In the genomic region with DNA sequence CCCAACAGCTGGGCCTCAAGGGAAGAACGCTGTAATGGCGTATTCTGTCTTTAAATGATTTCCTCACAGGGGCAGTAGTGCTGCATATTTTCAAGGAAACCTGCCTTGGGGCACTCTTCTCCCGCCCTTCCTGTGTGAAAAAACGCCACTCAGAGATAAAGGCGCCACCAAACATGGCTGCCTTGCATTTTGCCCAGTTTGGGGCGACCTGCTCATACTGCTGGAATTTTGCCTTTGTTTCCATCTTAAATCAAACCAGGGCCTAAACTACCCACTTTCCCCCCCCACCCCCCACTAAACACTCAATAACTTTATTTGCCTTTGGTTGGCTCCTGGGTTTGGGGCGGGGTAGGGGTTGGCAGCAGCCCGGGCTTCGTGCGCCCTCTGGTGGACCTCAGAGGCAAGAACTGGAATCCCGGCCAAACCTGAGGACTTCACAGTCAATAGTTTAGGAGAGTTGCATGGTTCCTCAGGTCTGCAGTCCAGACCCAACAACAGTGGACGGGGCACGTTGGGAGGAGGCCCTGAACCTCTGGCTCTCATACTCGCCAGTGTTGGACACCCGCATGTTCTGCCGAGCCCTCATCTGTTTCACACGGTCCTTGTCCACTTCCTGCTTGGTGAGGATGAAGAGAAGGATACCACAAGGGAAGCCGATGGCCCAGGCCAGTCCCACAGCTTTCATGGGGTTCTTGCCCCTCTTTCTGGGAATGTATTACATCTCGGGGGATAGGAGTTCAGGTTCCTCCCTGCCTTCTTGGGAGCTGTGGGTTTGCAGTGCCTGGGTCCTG, we compare ENCODE assay signal across 8 cellular contexts.
DNase-seq lines count a peak whose midpoint lies in the region; ATAC-seq and TF ChIP-seq lines count a peak whose summit lies in the region.

No MANE protein-coding gene starts in this region.

- no peak for TF ChIP-seq EP300 in suprapubic skin (IDR thresholded peaks at IDR 0.05)

- ATAC-seq in GM21717 (IDR thresholded peaks at IDR 0.05; ENCODE audit: unreplicated experiment), result peak; percentile 86
- no peak for ATAC-seq in HG03571 (IDR thresholded peaks at IDR 0.05; ENCODE audit: unreplicated experiment)

- H3K4me1 ChIP-seq in adrenal gland (replicated peaks in 1 of 2) (no peaks in the 10 kb centered on the region), vagina (peaks cover 4% of the 10 kb centered on the region), suprapubic skin (no peaks in the 10 kb centered on the region)

- TF ChIP-seq POLR2A in adrenal gland (IDR thresholded peaks at IDR 0.05), result no peak
- no peak for TF ChIP-seq POLR2A in vagina (IDR thresholded peaks at IDR 0.05)
- no peak for TF ChIP-seq POLR2A in suprapubic skin (IDR thresholded peaks at IDR 0.05)

- H3K27ac ChIP-seq in adrenal gland, result no peak overlapping the region
- no peak overlapping the region for H3K27ac ChIP-seq in vagina
- H3K27ac ChIP-seq in suprapubic skin, result no peak overlapping the region

- H3K4me3 ChIP-seq in adrenal gland (peak overlapping the region in 2 of 4 donors; percentile 21 to 57), vagina (peak overlapping the region; percentile 30 to 38), suprapubic skin (no peak overlapping the region)

- DNase-seq in GM10248 (ENCODE audit: extremely low spot score) (peak; percentile 49), NCI-H748 treated with DMSO at 0.1 percent for 48 hours (lab: John Stamatoyannopoulos, UW) (peak; percentile 17), adrenal gland (peak in 6 of 7 donors; percentile 2 to 85 (median 76)), lung microvascular endothelial cell (ENCODE audit: low read depth in 2 of 2) (peak; percentile 47 to 76), vagina (ENCODE audit: extremely low spot score in 2 of 2) (no peak), suprapubic skin (ENCODE audit: low spot score in 2 of 2) (no peak)

- CTCF ChIA-PET in GM10248 (lab: Yijun Ruan, JAX), result no interaction called here

- POLR2A ChIA-PET in GM10248 (lab: Yijun Ruan, JAX), result no interaction called here

- H3K36me3 ChIP-seq in adrenal gland (replicated peaks in 1 of 2) (no peaks in the 10 kb centered on the region), vagina (no peaks in the 10 kb centered on the region), suprapubic skin (no peaks in the 10 kb centered on the region)

- 44 to 91% (median 68%) methylated on average over 4 to 19 of the region's 19 CpGs for WGBS in adrenal gland, 4 donors
- WGBS in suprapubic skin, result 49% methylated on average over 17 of the region's 19 CpGs

- no peaks in the 10 kb centered on the region for H3K27me3 ChIP-seq in adrenal gland
- no peaks in the 10 kb centered on the region for H3K27me3 ChIP-seq in vagina
- no peaks in the 10 kb centered on the region for H3K27me3 ChIP-seq in suprapubic skin

- intact Hi-C loops in adrenal gland (cut with DNase I) (no loop called here), vagina (cut with DNase I) (no loop called here)

- H3K9me3 ChIP-seq in adrenal gland (replicated peaks in 1 of 3), result no peaks in the 10 kb centered on the region
- no peaks in the 10 kb centered on the region for H3K9me3 ChIP-seq in vagina
- H3K9me3 ChIP-seq in suprapubic skin, result no peaks in the 10 kb centered on the region

- TF ChIP-seq CTCF in GM10248 (IDR thresholded peaks at IDR 0.05; ENCODE audit: control extremely low read depth, extremely low read depth, low read depth, missing control alignments), result peak; percentile 18
- TF ChIP-seq CTCF in adrenal gland (IDR thresholded peaks at IDR 0.05), result peak in 4 of 6 experiments; percentile 50 to 67 (median 58)
- TF ChIP-seq CTCF in vagina (IDR thresholded peaks at IDR 0.05), result peak in 2 of 3 experiments; percentile 65 to 73
- peak in 1 of 2 donors; percentile 34 for TF ChIP-seq CTCF in suprapubic skin (IDR thresholded peaks at IDR 0.05)

Comparison
In these comparisons a context has a peak if more than half of its experiments do, and no peak if none do; other contexts are left out.
1. DNase-seq: peak in GM10248 (single experiment), NCI-H748 treated with DMSO at 0.1 percent for 48 hours (single experiment), adrenal gland (6 of 7) and lung microvascular endothelial cell (2 of 2); none in vagina (0 of 2) and suprapubic skin (0 of 2).